Comparison of ENCODE assay signal across 1 cellular context in genomic region chr15:98442379-98442833, GRCh38.
TF ChIP-seq lines count a peak whose summit lies in the region.

No MANE protein-coding gene starts in this region.

TF ChIP-seq in GM12878, 131 proteins besides CTCF, POLR2A, EP300 and RAD21 (continued from another document):
- no peak for TF ChIP-seq IRF5 (IDR thresholded peaks at IDR 0.05; ENCODE audit: borderline replicate concordance)
